10 cellular contexts compared by ENCODE assay signal in genomic region chr2:121197369-121198091, GRCh38.
DNase-seq lines count a peak whose midpoint lies in the region; ATAC-seq and TF ChIP-seq lines count a peak whose summit lies in the region.
"Had no signal": no experiment of that assay in that cellular context is flagged by ENCODE, and none has a peak within 500 bp of the region (broad histone marks: within the 10 kb centered on the region; RNA-seq: fewer than 3 reads in every experiment).

No MANE protein-coding gene starts in this region.

- H3K4me2 ChIP-seq in PC-3 (ENCODE audit: low read length) (peak overlapping the region; percentile 43), fibroblast of lung (ENCODE audit: extremely low read depth, insufficient read depth, low read length) (no peak overlapping the region), neural progenitor cell (no peak overlapping the region)

- H3K79me2 ChIP-seq in PC-3 (ENCODE audit: low read length) (no peaks in the 10 kb centered on the region), fibroblast of lung (ENCODE audit: control insufficient read depth, insufficient read depth, low read length) (no peaks in the 10 kb centered on the region), neural progenitor cell (ENCODE audit: low read depth) (no peaks in the 10 kb centered on the region)

- no peaks in the 10 kb centered on the region for H3K9me2 ChIP-seq in PC-3 (replicated peaks; ENCODE audit: low read length)

- H3K4me3 ChIP-seq in AG10803 (ENCODE audit: low read length) (no peak overlapping the region), PC-3 (ENCODE audit: low read length) (no peak overlapping the region), fibroblast of lung (replicated peaks in 1 of 4; ENCODE audit: control extremely low read depth in 1 of 4, insufficient read depth in 1 of 4, low read depth in 3 of 4, low read length in 4 of 4) (no peak overlapping the region), neural progenitor cell (no peak overlapping the region)
- H3K4me3 ChIP-seq: BLaER1 treated with 17β-estradiol and CSF1 and Interleukin-3, amounts not matched to agents 10 nM and 100 nM had no signal

- peak overlapping the region; percentile 76 for H3K27ac Mint-ChIP-seq in neural progenitor cell

- H3K27me3 ChIP-seq in PC-3 (ENCODE audit: low read length) (no peaks in the 10 kb centered on the region), fibroblast of lung (ENCODE audit: control insufficient read depth, insufficient read depth, low read length) (no peaks in the 10 kb centered on the region), neural progenitor cell (no peaks in the 10 kb centered on the region)
- H3K27me3 ChIP-seq: BLaER1 treated with 17β-estradiol and CSF1 and Interleukin-3, amounts not matched to agents 10 nM and 100 nM had no signal

- H3K27ac ChIP-seq in PC-3 (ENCODE audit: low read length), result no peak overlapping the region; the same call in 1 of the 2 replicates
- H3K27ac ChIP-seq in fibroblast of lung (ENCODE audit: insufficient read depth, low read length), result no peak overlapping the region
- H3K27ac ChIP-seq in neural progenitor cell, result no peak overlapping the region

- intact Hi-C loops in PC-3 (cut with micrococcal nuclease), result no loop called here

- H3K9me3 Mint-ChIP-seq in neural progenitor cell, result no peaks in the 10 kb centered on the region

- DNase-seq in AG10803 (ENCODE audit: low read depth) (peak; percentile 72), PC-3 (peak; percentile 62), fibroblast of lung (ENCODE audit: low read depth in 2 of 2) (peak; percentile 39 to 61), neural progenitor cell (ENCODE audit: low spot score) (no peak), NCI-H1105 (lab: John Stamatoyannopoulos, UW) (no peak), NCI-H1092 (lab: John Stamatoyannopoulos, UW) (no peak)
- DNase-seq: T-helper 1 cell had no signal

- peak; percentile 86 for ATAC-seq in PC-3
- ATAC-seq in GM19455 (IDR thresholded peaks at IDR 0.05; ENCODE audit: unreplicated experiment), result no peak
- no peak for ATAC-seq in GM18873 (IDR thresholded peaks at IDR 0.05; ENCODE audit: low FRiP score, unreplicated experiment)

- H3K36me3 ChIP-seq in PC-3 (ENCODE audit: low read depth, low read length), result no peaks in the 10 kb centered on the region
- no peaks in the 10 kb centered on the region for H3K36me3 ChIP-seq in fibroblast of lung (ENCODE audit: control insufficient read depth, insufficient read depth, low read length)
- no peaks in the 10 kb centered on the region for H3K36me3 ChIP-seq in neural progenitor cell
- H3K36me3 ChIP-seq: BLaER1 treated with 17β-estradiol and CSF1 and Interleukin-3, amounts not matched to agents 10 nM and 100 nM had no signal

- H3K27me3 Mint-ChIP-seq in neural progenitor cell (ENCODE audit: insufficient read depth, low read depth), result peaks cover 9% of the 10 kb centered on the region

- H3K36me3 Mint-ChIP-seq in neural progenitor cell, result no peaks in the 10 kb centered on the region

- no peak overlapping the region for H3K4me3 Mint-ChIP-seq in neural progenitor cell

- no TSS peak for BruUV-seq in PC-3 (replicated peaks; lab: Mats Ljungman, UMichigan)

- no peak overlapping the region for H3K9ac ChIP-seq in PC-3 (ENCODE audit: low read length)
- no peak overlapping the region for H3K9ac ChIP-seq in fibroblast of lung (ENCODE audit: insufficient read depth, low read length)
- H3K9ac ChIP-seq in neural progenitor cell, result no peak overlapping the region

- peaks cover 4% of the 10 kb centered on the region for H3K4me1 Mint-ChIP-seq in neural progenitor cell

- TF ChIP-seq CTCF in AG10803 (conservative IDR thresholded peaks at IDR 0.05; ENCODE audit: low read length) (no peak), PC-3 (conservative IDR thresholded peaks at IDR 0.05; ENCODE audit: low read depth, low read length) (no peak), fibroblast of lung (conservative IDR thresholded peaks at IDR 0.05 in 1 of 2, IDR thresholded peaks at IDR 0.05 in 1 of 2; ENCODE audit: low read depth in 1 of 2, low read length in 2 of 2) (no peak), neural progenitor cell (IDR thresholded peaks at IDR 0.05) (no peak)

- H3K4me1 ChIP-seq in PC-3 (ENCODE audit: insufficient read depth, low read length) (peaks cover 9% of the 10 kb centered on the region; the same call in 1 of the 2 replicates), fibroblast of lung (ENCODE audit: control insufficient read depth, extremely low read depth, insufficient read depth, low read length) (no peaks in the 10 kb centered on the region), neural progenitor cell (no peaks in the 10 kb centered on the region)

- POLR2A ChIA-PET in PC-3 (lab: Charles Lee; ENCODE audit: unreplicated experiment), result interaction anchor here (0.6 kb wide), 1 partner anchor 607 kb away, joined by 4 read pairs; no protein-coding TSS in a partner anchor

- H2AFZ ChIP-seq in PC-3 (ENCODE audit: low read length), result peak overlapping the region; percentile 83
- no peak overlapping the region for H2AFZ ChIP-seq in fibroblast of lung (ENCODE audit: low read length)
- no peak overlapping the region for H2AFZ ChIP-seq in neural progenitor cell (replicated peaks)

- no peaks in the 10 kb centered on the region for H3F3A ChIP-seq in PC-3 (ENCODE audit: low read length, unreplicated experiment)
- no peaks in the 10 kb centered on the region for H3F3A ChIP-seq in neural progenitor cell (ENCODE audit: low read depth)

- no peaks in the 10 kb centered on the region for H3K9me3 ChIP-seq in PC-3 (ENCODE audit: low read length)
- H3K9me3 ChIP-seq in fibroblast of lung (ENCODE audit: control insufficient read depth, insufficient read depth, low read depth, low read length), result no peaks in the 10 kb centered on the region
- H3K9me3 ChIP-seq in neural progenitor cell (ENCODE audit: low read depth), result no peaks in the 10 kb centered on the region
- H3K9me3 ChIP-seq: BLaER1 treated with 17β-estradiol and CSF1 and Interleukin-3, amounts not matched to agents 10 nM and 100 nM had no signal

- CTCF ChIA-PET in PC-3 (lab: Charles Lee), result no interaction called here

- H4K20me1 ChIP-seq in PC-3 (ENCODE audit: low read length) (no peaks in the 10 kb centered on the region), fibroblast of lung (ENCODE audit: control insufficient read depth, extremely low read depth, insufficient read depth, low read length) (no peaks in the 10 kb centered on the region), neural progenitor cell (ENCODE audit: low read depth) (no peaks in the 10 kb centered on the region)
- H4K20me1 ChIP-seq: BLaER1 treated with 17β-estradiol and CSF1 and Interleukin-3, amounts not matched to agents 10 nM and 100 nM had no signal

Comparison
In these comparisons a context has a peak if more than half of its experiments do, and no peak if none do; other contexts are left out.
1. DNase-seq: peak in AG10803 (single experiment), PC-3 (single experiment) and fibroblast of lung (2 of 2); none in neural progenitor cell (single experiment), NCI-H1105 (single experiment) and NCI-H1092 (single experiment).